In the genomic region with DNA sequence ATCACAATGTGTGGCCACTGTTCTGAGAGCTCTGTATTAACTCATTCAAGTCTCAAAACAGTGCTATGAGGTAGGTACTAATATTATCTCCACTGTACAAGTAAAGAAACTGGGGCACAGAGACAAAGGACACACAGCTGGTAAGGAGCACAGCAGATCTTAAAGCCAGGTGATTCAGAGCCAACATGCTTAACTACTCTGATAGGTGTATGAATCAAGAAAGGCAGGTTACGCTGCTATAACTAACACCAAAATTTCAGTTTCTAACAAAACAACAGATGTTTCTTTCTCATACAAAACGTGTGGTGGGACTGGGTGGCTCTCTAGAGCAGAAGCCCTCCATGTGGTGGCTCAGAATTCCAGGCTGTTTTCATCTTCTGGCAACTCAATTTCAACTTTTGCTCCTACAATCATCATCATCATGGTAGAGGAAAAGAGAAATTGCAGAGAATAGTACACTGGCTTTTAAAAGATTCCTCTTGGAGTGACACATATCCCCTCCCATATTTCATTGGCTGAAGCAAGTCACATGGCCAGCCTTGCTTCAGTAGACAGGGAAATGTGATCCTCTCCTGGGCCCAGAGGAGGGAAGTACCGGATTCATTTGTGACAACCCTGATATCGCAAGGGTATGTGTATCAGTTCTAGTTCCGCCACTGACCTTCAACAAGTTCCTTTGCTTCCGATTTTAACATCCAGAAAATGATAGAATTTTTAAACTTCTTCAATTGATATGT, we compare ENCODE assay signal across 16 cellular contexts.
DNase-seq lines count a peak whose midpoint lies in the region; ATAC-seq and TF ChIP-seq lines count a peak whose summit lies in the region.
"Had no signal": no experiment of that assay in that cellular context is flagged by ENCODE, and none has a peak within 500 bp of the region (broad histone marks: within the 10 kb centered on the region; RNA-seq: fewer than 3 reads in every experiment).

No MANE protein-coding gene starts in this region.

- H3K4me1 ChIP-seq in A673 (ENCODE audit: insufficient read depth, low read length, poor library complexity, severe bottlenecking) (peaks cover 30% of the 10 kb centered on the region), PC-9 (replicated peaks; ENCODE audit: insufficient read depth) (peaks cover 10% of the 10 kb centered on the region)
- H3K4me1 ChIP-seq: Caco-2, prostate gland had no signal

- intact Hi-C loops in A673 (cut with micrococcal nuclease; ENCODE audit: unreplicated experiment) (no loop called here), PC-9 (cut with micrococcal nuclease; ENCODE audit: unreplicated experiment) (no loop called here)

- H4K20me1 ChIP-seq in PC-9 (ENCODE audit: insufficient read depth) = no peaks in the 10 kb centered on the region

- no peak overlapping the region for H3K4me2 ChIP-seq in PC-9

- CTCF ChIA-PET in A673 (lab: Charles Lee) (no interaction called here), PC-9 (lab: Charles Lee) (no interaction called here)

- BruUV-seq in A673 (replicated peaks; lab: Mats Ljungman, UMichigan) (no TSS peak), PC-9 (replicated peaks; lab: Mats Ljungman, UMichigan) (no TSS peak)

- H3K9me3 ChIP-seq in A673 (ENCODE audit: low read depth, low read length, poor library complexity, severe bottlenecking) = no peaks in the 10 kb centered on the region
- H3K9me3 ChIP-seq in PC-9 (ENCODE audit: insufficient read depth, low read depth) = no peaks in the 10 kb centered on the region
- H3K9me3 ChIP-seq: Caco-2, prostate gland had no signal

- H3K27ac ChIP-seq in A673 (ENCODE audit: low read depth, low read length, poor library complexity, severe bottlenecking) (peak overlapping the region; percentile 86), PC-9 (no peak overlapping the region)
- H3K27ac ChIP-seq: cardiac muscle cell, HL-60, prostate gland had no signal

- no peaks in the 10 kb centered on the region; the same call in 1 of the 2 replicates for H3K9me2 ChIP-seq in PC-9 (ENCODE audit: insufficient read depth)

- H3K36me3 ChIP-seq in A673 (ENCODE audit: insufficient read depth, low read length, poor library complexity, severe bottlenecking) (no peaks in the 10 kb centered on the region), PC-9 (ENCODE audit: low read depth) (no peaks in the 10 kb centered on the region)
- H3K36me3 ChIP-seq: cardiac muscle cell, prostate gland had no signal

- POLR2A ChIA-PET in A673 (lab: Charles Lee; ENCODE audit: low non-redundant PET) (no interaction called here), PC-9 (lab: Charles Lee; ENCODE audit: unreplicated experiment) (no interaction called here)

- H3K79me2 ChIP-seq in PC-9 (ENCODE audit: low read depth) = no peaks in the 10 kb centered on the region

- H3K4me3 ChIP-seq in A673 (ENCODE audit: low read depth, low read length, poor library complexity, severe bottlenecking) (no peak overlapping the region), PC-9 (no peak overlapping the region)
- H3K4me3 ChIP-seq: cardiac muscle cell, prostate gland had no signal

- ATAC-seq in GM19328 (IDR thresholded peaks at IDR 0.05; ENCODE audit: unreplicated experiment) (peak; percentile 53), HG02852 (IDR thresholded peaks at IDR 0.05; ENCODE audit: unreplicated experiment) (peak; percentile 50)

- H3K27me3 ChIP-seq in A673 (replicated peaks; ENCODE audit: insufficient read depth, low read depth, low read length, poor library complexity) (no peaks in the 10 kb centered on the region), PC-9 (ENCODE audit: insufficient read depth, low read depth) (no peaks in the 10 kb centered on the region)
- H3K27me3 ChIP-seq: cardiac muscle cell had no signal

- H3F3A ChIP-seq in PC-9 (ENCODE audit: insufficient read depth, low read depth) = no peaks in the 10 kb centered on the region

- TF ChIP-seq CTCF in A673 (conservative IDR thresholded peaks at IDR 0.05; ENCODE audit: low read depth, low read length) = no peak
- TF ChIP-seq CTCF in PC-9 (conservative IDR thresholded peaks at IDR 0.05) = no peak

- DNase-seq in A673 (ENCODE audit: low spot score) (peak; percentile 30), PC-9 (no peak), AG20443 (ENCODE audit: low spot score) (no peak), GF-D8 (lab: John Stamatoyannopoulos, UW) (no peak), hippocampal formation (lab: John Stamatoyannopoulos, UW) (no peak), NCI-H2107 treated with DMSO at 0.1 percent for 48 hours (lab: John Stamatoyannopoulos, UW; ENCODE audit: unreplicated experiment) (no peak)
- DNase-seq: activated CD4-positive, CD25-positive, alpha-beta regulatory T cell treated with anti-CD3 and anti-CD28 coated beads, Interleukin-2, amount 50 U/mL, for 72 hours; activated naive CD8-positive, alpha-beta T cell treated with anti-CD3 and anti-CD28 coated beads for 36 hours; Caco-2; MV-4-11; NCI-H2227 treated with DMSO at 0.1 percent for 48 hours had no signal

- H2AFZ ChIP-seq in PC-9 = 0 out of 2 replicates have a peak overlapping the region, but pooled peaks have one; percentile 15
